ENCODE assay signal across 2 cellular contexts in the genomic region with DNA sequence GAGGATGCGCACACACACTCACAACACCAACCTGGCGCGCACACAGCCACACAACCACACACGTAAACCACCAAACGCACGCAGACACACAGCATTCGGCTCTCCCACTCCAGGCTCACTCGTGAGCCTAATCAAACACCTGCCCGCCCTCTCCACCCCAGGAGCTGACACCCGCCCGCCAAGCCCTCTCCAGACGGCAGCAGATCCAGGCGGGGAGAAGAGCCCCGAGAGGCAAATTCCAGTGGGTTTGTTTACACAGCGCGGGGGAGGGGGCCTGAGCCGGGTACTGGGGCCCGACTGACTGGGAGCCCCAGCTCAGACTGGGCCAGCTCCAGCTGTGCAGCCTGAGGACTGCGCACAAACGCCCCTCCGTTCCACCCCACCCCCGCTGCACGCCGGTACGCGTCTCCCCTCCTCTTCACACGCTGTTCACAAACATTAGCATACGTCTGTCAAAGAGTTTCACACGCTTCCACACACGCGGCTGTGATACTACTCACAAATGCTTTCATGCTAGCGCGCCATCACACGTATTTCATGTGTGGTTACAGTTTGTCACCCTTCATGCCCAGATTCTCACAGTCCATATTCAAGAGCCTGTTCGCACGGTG.
TF ChIP-seq lines count a peak whose summit lies in the region.

No MANE protein-coding gene starts in this region.

TF ChIP-seq in A549, 52 proteins besides CTCF, POLR2A, EP300 and RAD21:
- TF ChIP-seq RCOR1 (IDR thresholded peaks at IDR 0.05; ENCODE audit: low read depth, low read length): no peak
- no peak for TF ChIP-seq EHMT2 (IDR thresholded peaks at IDR 0.05; ENCODE audit: low read depth)
- TF ChIP-seq CBX8 (IDR thresholded peaks at IDR 0.05): no peak
- peak; percentile 5; the same call in 1 of the 2 replicates for TF ChIP-seq MYC (IDR thresholded peaks at IDR 0.05; ENCODE audit: borderline replicate concordance, low read length)
- no peak for TF ChIP-seq CHD2 (IDR thresholded peaks at IDR 0.05; ENCODE audit: low read length, partially characterized antibody)
- no peak for TF ChIP-seq HOXB13 (CRISPR knock-in tag; IDR thresholded peaks at IDR 0.05; ENCODE audit: low read depth)
- no peak for TF ChIP-seq JUN (IDR thresholded peaks at IDR 0.05)
- no peak for TF ChIP-seq HDAC2 (IDR thresholded peaks at IDR 0.05)
- TF ChIP-seq, protein P1, sequence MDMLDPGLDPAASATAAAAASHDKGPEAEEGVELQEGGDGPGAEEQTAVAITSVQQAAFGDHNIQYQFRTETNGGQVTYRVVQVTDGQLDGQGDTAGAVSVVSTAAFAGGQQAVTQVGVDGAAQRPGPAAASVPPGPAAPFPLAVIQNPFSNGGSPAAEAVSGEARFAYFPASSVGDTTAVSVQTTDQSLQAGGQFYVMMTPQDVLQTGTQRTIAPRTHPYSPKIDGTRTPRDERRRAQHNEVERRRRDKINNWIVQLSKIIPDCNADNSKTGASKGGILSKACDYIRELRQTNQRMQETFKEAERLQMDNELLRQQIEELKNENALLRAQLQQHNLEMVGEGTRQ (IDR thresholded peaks at IDR 0.05): no peak
- TF ChIP-seq ZSCAN20 (CRISPR knock-in tag; IDR thresholded peaks at IDR 0.05): 0 out of 2 replicates have a peak, but pooled peaks have one; percentile 19

TF ChIP-seq in HepG2, 621 proteins besides CTCF, POLR2A, EP300 and RAD21 (continues in another document):
- TF ChIP-seq, protein P2, sequence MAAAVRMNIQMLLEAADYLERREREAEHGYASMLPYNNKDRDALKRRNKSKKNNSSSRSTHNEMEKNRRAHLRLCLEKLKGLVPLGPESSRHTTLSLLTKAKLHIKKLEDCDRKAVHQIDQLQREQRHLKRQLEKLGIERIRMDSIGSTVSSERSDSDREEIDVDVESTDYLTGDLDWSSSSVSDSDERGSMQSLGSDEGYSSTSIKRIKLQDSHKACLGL (CRISPR knock-in tag; IDR thresholded peaks at IDR 0.05): no peak
- TF ChIP-seq POLR2AphosphoS5 (IDR thresholded peaks at IDR 0.05; ENCODE audit: low read depth, low read length): peak; percentile 67; the same call in 1 of the 2 replicates
- no peak for TF ChIP-seq ZNF407 (CRISPR knock-in tag; IDR thresholded peaks at IDR 0.05; ENCODE audit: not compliant biosample characterization)
- TF ChIP-seq XBP1 (CRISPR knock-in tag; IDR thresholded peaks at IDR 0.05): no peak
- TF ChIP-seq NFYB (CRISPR knock-in tag; IDR thresholded peaks at IDR 0.05): no peak
- peak; percentile 33 for TF ChIP-seq ZNF781 (CRISPR knock-in tag; IDR thresholded peaks at IDR 0.05; ENCODE audit: borderline replicate concordance, not compliant biosample characterization)
- TF ChIP-seq MEIS2 (CRISPR knock-in tag; IDR thresholded peaks at IDR 0.05): no peak; the same call in 1 of the 2 replicates
- TF ChIP-seq PTBP1 (IDR thresholded peaks at IDR 0.05; ENCODE audit: low read depth, low read length, poor library complexity, severe bottlenecking): peak; percentile 52
- no peak for TF ChIP-seq KAT2B (IDR thresholded peaks at IDR 0.05; ENCODE audit: borderline replicate concordance, low read depth, low read length)
- TF ChIP-seq ZMAT5 (CRISPR knock-in tag; IDR thresholded peaks at IDR 0.05; ENCODE audit: borderline replicate concordance, low read depth): 0 out of 2 replicates have a peak, but pooled peaks have one; percentile 5
- peak; percentile 66; the same call in 1 of the 2 replicates for TF ChIP-seq ZNF354B (CRISPR knock-in tag; IDR thresholded peaks at IDR 0.05)
- 0 out of 2 replicates have a peak, but pooled peaks have one; percentile 20 for TF ChIP-seq DNMT3B (CRISPR knock-in tag; conservative IDR thresholded peaks at IDR 0.05)
- no peak; the same call in 1 of the 2 replicates for TF ChIP-seq FOXC1 (CRISPR knock-in tag; IDR thresholded peaks at IDR 0.05; ENCODE audit: borderline replicate concordance)
- TF ChIP-seq ZNF101 (CRISPR knock-in tag; IDR thresholded peaks at IDR 0.05; ENCODE audit: borderline replicate concordance, low read depth): no peak
- no peak for TF ChIP-seq ZNF136 (CRISPR knock-in tag; IDR thresholded peaks at IDR 0.05; ENCODE audit: low read depth)
- TF ChIP-seq ZNF790 (CRISPR knock-in tag; IDR thresholded peaks at IDR 0.05; ENCODE audit: borderline replicate concordance): peak; percentile 62; the same call in 1 of the 2 replicates
- TF ChIP-seq REST (IDR thresholded peaks at IDR 0.05; ENCODE audit: borderline replicate concordance in 1 of 2, low read depth in 1 of 2, low read length in 2 of 2): peak in 1 of 2 experiments; percentile 23; a peak in 1 of 4 replicates
- no peak for TF ChIP-seq ZNF776 (CRISPR knock-in tag; IDR thresholded peaks at IDR 0.05)
- peak; percentile 28; the same call in 1 of the 2 replicates for TF ChIP-seq BRD4 (CRISPR knock-in tag; IDR thresholded peaks at IDR 0.05)
- peak; percentile 89 for TF ChIP-seq MAZ (IDR thresholded peaks at IDR 0.05; ENCODE audit: borderline replicate concordance, low read depth, low read length)
- no peak; the same call in 1 of the 2 replicates for TF ChIP-seq MAZ (CRISPR knock-in tag; IDR thresholded peaks at IDR 0.05; ENCODE audit: low read depth)
- peak; percentile 54 for TF ChIP-seq ZNF768 (CRISPR knock-in tag; IDR thresholded peaks at IDR 0.05)
- TF ChIP-seq ZNF17 (CRISPR knock-in tag; IDR thresholded peaks at IDR 0.05): no peak
- TF ChIP-seq KAT8 (CRISPR knock-in tag; IDR thresholded peaks at IDR 0.05): no peak
- TF ChIP-seq ZNF598 (CRISPR knock-in tag; IDR thresholded peaks at IDR 0.05; ENCODE audit: borderline replicate concordance): no peak
- peak; percentile 75 for TF ChIP-seq FOXA3 (CRISPR knock-in tag; IDR thresholded peaks at IDR 0.05)
- TF ChIP-seq RBM22 (optimal IDR thresholded peaks at IDR 0.05; ENCODE audit: low read length): peak; percentile 72
- 0 out of 2 replicates have a peak, but pooled peaks have one; percentile 9 for TF ChIP-seq NFKB2 (CRISPR knock-in tag; IDR thresholded peaks at IDR 0.05; ENCODE audit: borderline replicate concordance)
- no peak for TF ChIP-seq ZNF574 (CRISPR knock-in tag; IDR thresholded peaks at IDR 0.05)
- TF ChIP-seq, protein P3, sequence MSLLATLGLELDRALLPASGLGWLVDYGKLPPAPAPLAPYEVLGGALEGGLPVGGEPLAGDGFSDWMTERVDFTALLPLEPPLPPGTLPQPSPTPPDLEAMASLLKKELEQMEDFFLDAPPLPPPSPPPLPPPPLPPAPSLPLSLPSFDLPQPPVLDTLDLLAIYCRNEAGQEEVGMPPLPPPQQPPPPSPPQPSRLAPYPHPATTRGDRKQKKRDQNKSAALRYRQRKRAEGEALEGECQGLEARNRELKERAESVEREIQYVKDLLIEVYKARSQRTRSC (CRISPR knock-in tag; IDR thresholded peaks at IDR 0.05; ENCODE audit: low read depth): 0 out of 2 replicates have a peak, but pooled peaks have one; percentile 28
- no peak for TF ChIP-seq CENPT (CRISPR knock-in tag; IDR thresholded peaks at IDR 0.05; ENCODE audit: low read depth)
- TF ChIP-seq POLR2G (IDR thresholded peaks at IDR 0.05; ENCODE audit: low read depth, low read length): peak; percentile 71
- TF ChIP-seq AGO2 (optimal IDR thresholded peaks at IDR 0.05; ENCODE audit: low read depth, low read length): peak; percentile 94
- TF ChIP-seq LBX2 (CRISPR knock-in tag; IDR thresholded peaks at IDR 0.05; ENCODE audit: borderline replicate concordance): no peak
- TF ChIP-seq ZNF746 (CRISPR knock-in tag; IDR thresholded peaks at IDR 0.05): no peak; the same call in 1 of the 2 replicates
- TF ChIP-seq FOXO1 (CRISPR knock-in tag; IDR thresholded peaks at IDR 0.05): no peak
- TF ChIP-seq ZNF607 (CRISPR knock-in tag; IDR thresholded peaks at IDR 0.05; ENCODE audit: borderline replicate concordance): 0 out of 2 replicates have a peak, but pooled peaks have one; percentile 2
